In genomic region chr16:47966325-47966724, GRCh38 we compare ENCODE assay signal across 23 cellular contexts.
"Had no signal": no experiment of that assay in that cellular context is flagged by ENCODE, and none has a peak within 500 bp of the region (broad histone marks: within the 10 kb centered on the region; RNA-seq: fewer than 3 reads in every experiment).

No MANE protein-coding gene starts in this region.

- H3K27ac ChIP-seq: cardiac muscle cell, esophagus squamous epithelium, gastroesophageal sphincter, right lobe of liver, skin epidermis, tibial artery, VCaP had no signal

- H3K27me3 ChIP-seq: cardiac muscle cell, esophagus squamous epithelium, right lobe of liver, tibial artery had no signal

- H3K4me1 ChIP-seq: esophagus squamous epithelium, gastroesophageal sphincter, right lobe of liver, tibial artery had no signal

- ATAC-seq: activated CD4-positive, CD25-positive, alpha-beta regulatory T cell treated with anti-CD3 and anti-CD28 coated beads, Interleukin-2, amount 50 U/mL, for 24 hours; activated CD8-positive, alpha-beta memory T cell treated with anti-CD3 and anti-CD28 coated beads, Interleukin-2, amount 10 ng/mL, durations not matched to agents 7 days and 5 days; gastroesophageal sphincter; left colon; right lobe of liver had no signal

- H3K9me3 ChIP-seq: esophagus squamous epithelium, gastroesophageal sphincter, right lobe of liver, tibial artery had no signal

- H3K4me3 ChIP-seq: cardiac muscle cell, esophagus squamous epithelium, gastroesophageal sphincter, right lobe of liver, skin epidermis, tibial artery had no signal

- H3K36me3 ChIP-seq: cardiac muscle cell, esophagus squamous epithelium, gastroesophageal sphincter, right lobe of liver, tibial artery had no signal

- DNase-seq: activated CD4-positive, alpha-beta memory T cell treated with anti-CD3 and anti-CD28 coated beads, Interleukin-2, amount 10 ng/mL, durations not matched to agents 7 days and 5 days; activated CD4-positive, alpha-beta T cell treated with anti-CD3 and anti-CD28 coated beads, Interleukin-2, amount 10 ng/mL, durations not matched to agents 24 days and 14 days; activated CD8-positive, alpha-beta memory T cell treated with anti-CD3 and anti-CD28 coated beads, Interleukin-2, amount 10 ng/mL, durations not matched to agents 7 days and 5 days; activated effector memory CD4-positive, alpha-beta T cell treated with anti-CD3 and anti-CD28 coated beads, Interleukin-2, amount 50 U/mL, for 16 hours; activated naive CD4-positive, alpha-beta T cell treated with anti-CD3 and anti-CD28 coated beads, Interleukin-2, amount 10 ng/mL, durations not matched to agents 7 days and 5 days; activated T-cell treated with anti-CD3 and anti-CD28 coated beads for 4 hours; effector CD8-positive, alpha-beta T cell; esophagus squamous epithelium; islet precursor cell; left colon; mesenchymal stem cell; nephron progenitor cell; posterior cingulate gyrus; right lobe of liver; stimulated activated CD4-positive, alpha-beta T cell treated with anti-CD3 and anti-CD28 coated beads, Interleukin-1b, Interleukin-23, amount 100 ng/mL, for 48 hours; substantia nigra; T-helper 2 cell; tibial artery had no signal
